In genomic region chr16:3612510-3613466, GRCh38 we compare ENCODE assay signal across 1 cellular context.
TF ChIP-seq lines count a peak whose summit lies in the region.

No MANE protein-coding gene starts in this region.

TF ChIP-seq in K562, 482 proteins besides CTCF, POLR2A, EP300 and RAD21 (continued from another document):
- TF ChIP-seq UBTF (IDR thresholded peaks at IDR 0.05; ENCODE audit: borderline replicate concordance in 1 of 2, low read depth in 2 of 2, low read length in 2 of 2) (0 out of 4 replicates have a peak, but pooled peaks of 1 of the 2 experiments have one; percentile 31), ZNF140 (CRISPR knock-in tag; IDR thresholded peaks at IDR 0.05) (no peak), ESRRA (IDR thresholded peaks at IDR 0.05; ENCODE audit: borderline replicate concordance, low read depth) (peak; percentile 45; the same call in 1 of the 2 replicates), CHCHD3 (CRISPR knock-in tag; IDR thresholded peaks at IDR 0.05) (no peak), BCOR (IDR thresholded peaks at IDR 0.05) (peak; percentile 72), EP400 (IDR thresholded peaks at IDR 0.05) (peak; percentile 14; the same call in 1 of the 2 replicates), SIN3A (IDR thresholded peaks at IDR 0.05; ENCODE audit: borderline replicate concordance in 2 of 2, control insufficient read depth in 1 of 2, low read depth in 2 of 2, low read length in 2 of 2) (peak in 1 of 2 experiments; percentile 20; a peak in 1 of 4 replicates), PHB2 (IDR thresholded peaks at IDR 0.05; ENCODE audit: low read depth) (0 out of 2 replicates have a peak, but pooled peaks have one; percentile 5), SMARCA4 (IDR thresholded peaks at IDR 0.05) (peak; percentile 26; the same call in 1 of the 2 replicates), ZNF384 (IDR thresholded peaks at IDR 0.05; ENCODE audit: low read depth, low read length) (peak; percentile 82), CEBPB (tag; IDR thresholded peaks at IDR 0.05) (peak; percentile 57; the same call in 1 of the 2 replicates), ZNF146 (CRISPR knock-in tag; IDR thresholded peaks at IDR 0.05; ENCODE audit: unreplicated experiment) (no peak), PBX2 (CRISPR knock-in tag; IDR thresholded peaks at IDR 0.05; ENCODE audit: low read depth) (no peak), PBX2 (tag; conservative IDR thresholded peaks at IDR 0.05; ENCODE audit: low read depth) (no peak), CXXC5 (CRISPR knock-in tag; IDR thresholded peaks at IDR 0.05) (peak; percentile 28), RAD51 (IDR thresholded peaks at IDR 0.05; ENCODE audit: borderline replicate concordance, low read depth) (peak; percentile 68), CHD2 (IDR thresholded peaks at IDR 0.05; ENCODE audit: low read depth, low read length) (no peak), RCOR1 (IDR thresholded peaks at IDR 0.05; ENCODE audit: borderline replicate concordance in 1 of 2, low read depth in 2 of 2, low read length in 2 of 2) (peak in 1 of 2 experiments; percentile 28; a peak in 1 of 4 replicates)
